In genomic region chr3:79113821-79114220, GRCh38 we compare ENCODE assay signal across 17 cellular contexts.
DNase-seq lines count a peak whose midpoint lies in the region; ATAC-seq, FAIRE-seq and TF ChIP-seq lines count a peak whose summit lies in the region.
"Had no signal": no experiment of that assay in that cellular context is flagged by ENCODE, and none has a peak within 500 bp of the region (broad histone marks: within the 10 kb centered on the region; RNA-seq: fewer than 3 reads in every experiment).

No MANE protein-coding gene starts in this region.

- H4K5ac ChIP-seq in IMR-90 (ENCODE audit: low read depth, low read length), result no peak overlapping the region

- H2AK5ac ChIP-seq in IMR-90 (ENCODE audit: low read depth, low read length), result no peak overlapping the region

- H2AFZ ChIP-seq in IMR-90 (replicated peaks; ENCODE audit: low read length, poor library complexity), result no peak overlapping the region
- peak overlapping the region; percentile 74 for H2AFZ ChIP-seq in keratinocyte (ENCODE audit: control insufficient read depth, low read length)
- H2AFZ ChIP-seq: PC-9 had no signal

- WGBS in IMR-90 (ENCODE audit: extremely low coverage in 2 of 2, insufficient read length in 1 of 2), 2 experiments, result no CpG with 5 or more reads among the region's 3 CpGs

- ATAC-seq in IMR-90 (ENCODE audit: low read depth), result no peak
- no peak for ATAC-seq in left lung
- ATAC-seq: A549 had no signal

- no peak overlapping the region for H2BK5ac ChIP-seq in IMR-90 (ENCODE audit: low read depth, low read length, poor library complexity, severe bottlenecking)

- H3K36me3 ChIP-seq in IMR-90 (ENCODE audit: control insufficient read depth, insufficient read depth, low read length) (no peaks in the 10 kb centered on the region), bronchial epithelial cell (ENCODE audit: control insufficient read depth, insufficient read depth, low read length) (no peaks in the 10 kb centered on the region), keratinocyte (ENCODE audit: control insufficient read depth in 2 of 2, extremely low read depth in 1 of 2, insufficient read depth in 2 of 2, low read length in 2 of 2) (no peaks in the 10 kb centered on the region), left lung (no peaks in the 10 kb centered on the region), ascending aorta (no peaks in the 10 kb centered on the region)

- H3K4me2 ChIP-seq in IMR-90 (ENCODE audit: low read depth, low read length) (no peak overlapping the region), keratinocyte (ENCODE audit: control insufficient read depth, extremely low read depth, insufficient read depth, low read depth, low read length) (peak overlapping the region; percentile 39)
- H3K4me2 ChIP-seq: A549, PC-9 had no signal

- no peaks in the 10 kb centered on the region for H3K79me1 ChIP-seq in IMR-90 (ENCODE audit: low read depth in 1 of 2, low read length in 2 of 2)

- POLR2A ChIA-PET in IMR-90 (lab: Charles Lee; ENCODE audit: unreplicated experiment), result no interaction called here

- H4K20me1 ChIP-seq in IMR-90 (ENCODE audit: insufficient read depth, low read length) (no peaks in the 10 kb centered on the region), keratinocyte (ENCODE audit: control insufficient read depth, extremely low read depth, insufficient read depth, low read length) (no peaks in the 10 kb centered on the region)

- no peak overlapping the region for H4K91ac ChIP-seq in IMR-90 (ENCODE audit: insufficient read depth, low read depth, low read length)

- in situ Hi-C loops in IMR-90 (cut with MboI; ENCODE audit: low sequenced_read_pairs), result no loop called here

- no peak overlapping the region for H2BK15ac ChIP-seq in IMR-90 (ENCODE audit: low read depth, low read length)

- H3K9me1 ChIP-seq in IMR-90 (ENCODE audit: insufficient read depth, low read length), result no peaks in the 10 kb centered on the region; the same call in 1 of the 2 replicates
- no peaks in the 10 kb centered on the region for H3K9me1 ChIP-seq in keratinocyte (ENCODE audit: control insufficient read depth, extremely low read depth, insufficient read depth, low read length)

- H4K8ac ChIP-seq in IMR-90 (ENCODE audit: low read depth in 2 of 2, low read length in 2 of 2), result no peak overlapping the region

- H3K27me3 ChIP-seq in IMR-90 (ENCODE audit: control insufficient read depth, insufficient read depth, low read length), result no peaks in the 10 kb centered on the region
- H3K27me3 ChIP-seq in bronchial epithelial cell (ENCODE audit: control insufficient read depth, insufficient read depth, low read length), result no peaks in the 10 kb centered on the region
- no peaks in the 10 kb centered on the region for H3K27me3 ChIP-seq in keratinocyte (ENCODE audit: control insufficient read depth, extremely low read depth, insufficient read depth, low read length)
- no peaks in the 10 kb centered on the region for H3K27me3 ChIP-seq in left lung
- no peaks in the 10 kb centered on the region for H3K27me3 ChIP-seq in ascending aorta

- dilution Hi-C loops in IMR-90 (cut with HindIII; ENCODE audit: low sequenced_read_pairs, unreplicated experiment), result no loop called here
- dilution Hi-C loops in keratinocyte (cut with MboI; ENCODE audit: extremely low pct_ligation_motif_present, low sequenced_read_pairs), result no loop called here

- H3K14ac ChIP-seq in IMR-90 (replicated peaks; ENCODE audit: low read depth, low read length), result no peak overlapping the region

- no peak for TF ChIP-seq CTCF in IMR-90 (conservative IDR thresholded peaks at IDR 0.05; ENCODE audit: low read depth, low read length)
- TF ChIP-seq CTCF in bronchial epithelial cell (IDR thresholded peaks at IDR 0.05; ENCODE audit: insufficient read depth, low read length, severe bottlenecking), result no peak
- TF ChIP-seq CTCF in keratinocyte (optimal IDR thresholded peaks at IDR 0.05 in 1 of 3, IDR thresholded peaks at IDR 0.05 in 1 of 3, conservative IDR thresholded peaks at IDR 0.05 in 1 of 3; ENCODE audit: extremely low read depth in 1 of 3, insufficient read depth in 2 of 3, low read length in 3 of 3), result no peak
- no peak for TF ChIP-seq CTCF in left lung (IDR thresholded peaks at IDR 0.05)
- no peak for TF ChIP-seq CTCF in ascending aorta (IDR thresholded peaks at IDR 0.05)

- CTCF ChIA-PET in IMR-90 (lab: Yijun Ruan, JAX), result no interaction called here

- H3K4me1 ChIP-seq in IMR-90 (ENCODE audit: control insufficient read depth, insufficient read depth, low read length) (no peaks in the 10 kb centered on the region; the same call in 1 of the 2 replicates), keratinocyte (ENCODE audit: control insufficient read depth, extremely low read depth, insufficient read depth, low read length) (peaks cover 6% of the 10 kb centered on the region), left lung (no peaks in the 10 kb centered on the region), ascending aorta (no peaks in the 10 kb centered on the region)
- H3K4me1 ChIP-seq: A549 had no signal

- H3K4ac ChIP-seq in IMR-90 (ENCODE audit: low read depth, low read length), result no peak overlapping the region

- H3K9me3 ChIP-seq in IMR-90 (ENCODE audit: control insufficient read depth, insufficient read depth, low read length) (no peaks in the 10 kb centered on the region), keratinocyte (ENCODE audit: control insufficient read depth, low read depth, low read length) (no peaks in the 10 kb centered on the region), left lung (no peaks in the 10 kb centered on the region), ascending aorta (no peaks in the 10 kb centered on the region)
- H3K9me3 ChIP-seq: A549 had no signal

- no peak for FAIRE-seq in bronchial epithelial cell (lab: Jason Lieb, UNC)
- FAIRE-seq in keratinocyte (lab: Jason Lieb, UNC), result peak; percentile 83
- FAIRE-seq: A549, H54 had no signal

- H2AK9ac ChIP-seq in IMR-90 (replicated peaks; ENCODE audit: low read depth, low read length, poor library complexity), result no peak overlapping the region

- H3K23ac ChIP-seq in IMR-90 (ENCODE audit: low read depth, low read length), result no peak overlapping the region

- TF ChIP-seq RAD21 in IMR-90 (IDR thresholded peaks at IDR 0.05; ENCODE audit: low read length), result no peak

- no peak overlapping the region for H2BK20ac ChIP-seq in IMR-90 (ENCODE audit: low read depth, low read length)

- no peak overlapping the region for H3K4me3 ChIP-seq in IMR-90 (ENCODE audit: insufficient read depth, low read depth, low read length)
- no peak overlapping the region for H3K4me3 ChIP-seq in bronchial epithelial cell (ENCODE audit: low read depth, low read length)
- peak overlapping the region in 1 of 3 experiments; percentile 14 for H3K4me3 ChIP-seq in keratinocyte (ENCODE audit: control insufficient read depth in 2 of 3, extremely low read depth in 1 of 3, insufficient read depth in 2 of 3, low read depth in 1 of 3, low read length in 3 of 3)
- no peak overlapping the region for H3K4me3 ChIP-seq in left lung
- H3K4me3 ChIP-seq in ascending aorta, result no peak overlapping the region
- H3K4me3 ChIP-seq: A549, PC-9 had no signal

- H3K9ac ChIP-seq in IMR-90 (ENCODE audit: low read depth, low read length), result no peak overlapping the region
- no peak overlapping the region for H3K9ac ChIP-seq in keratinocyte (ENCODE audit: control insufficient read depth, extremely low read depth, insufficient read depth, low read length)

- H2BK120ac ChIP-seq in IMR-90 (ENCODE audit: low read depth, low read length), result no peak overlapping the region

- TF ChIP-seq POLR2A in IMR-90 (IDR thresholded peaks at IDR 0.05; ENCODE audit: low read depth, low read length), result no peak

- no peak overlapping the region for H3K27ac ChIP-seq in IMR-90 (ENCODE audit: insufficient read depth, low read length)
- peak overlapping the region; percentile 55 for H3K27ac ChIP-seq in keratinocyte (ENCODE audit: control insufficient read depth, insufficient read depth, low read length)
- no peak overlapping the region for H3K27ac ChIP-seq in left lung
- H3K27ac ChIP-seq in ascending aorta, result no peak overlapping the region
- H3K27ac ChIP-seq: A549, PC-9 had no signal

- intact Hi-C loops in IMR-90 (cut with micrococcal nuclease), result no loop called here
- intact Hi-C loops in left lung (cut with DNase I), result no loop called here
- intact Hi-C loops in ascending aorta (cut with DNase I), result no loop called here

- H3K56ac ChIP-seq in IMR-90 (ENCODE audit: extremely low read depth, insufficient read depth, low read length), result no peak overlapping the region

- DNase-seq in Daoy (ENCODE audit: low read depth) (peak; percentile 14), IMR-90 (peak; percentile 4), bronchial epithelial cell (ENCODE audit: low read depth) (peak; percentile 81), keratinocyte (ENCODE audit: low read depth, low spot score) (peak; percentile 32), left lung (no peak), ascending aorta (ENCODE audit: low spot score in 2 of 2) (no peak)
- DNase-seq in activated effector memory CD4-positive, alpha-beta T cell treated with Interleukin-2 at 50 U/mL for 16 hours, result no peak
- DNase-seq: C1 segment of cervical spinal cord, DMS 273 treated with DMSO at 0.1 percent for 48 hours, Karpas-422, MM.1S, NCI-H1092 treated with DMSO at 0.1 percent for 48 hours, NCI-H187, NCI-H526 treated with DMSO at 0.1 percent for 48 hours, PC-9 had no signal

- H3K18ac ChIP-seq in IMR-90 (ENCODE audit: low read depth, low read length), result no peak overlapping the region

- H3K79me2 ChIP-seq in keratinocyte (ENCODE audit: control insufficient read depth, insufficient read depth, low read length), result no peaks in the 10 kb centered on the region

- no TSS peak for BruUV-seq in IMR-90 (replicated peaks; lab: Mats Ljungman, UMichigan)

TF ChIP-seq in IMR-90, 13 proteins besides CTCF, POLR2A, EP300 and RAD21 (continues in another document):
- TF ChIP-seq FOS (IDR thresholded peaks at IDR 0.05; ENCODE audit: low read depth, low read length) (no peak), SMC3 (IDR thresholded peaks at IDR 0.05; ENCODE audit: low read depth, low read length) (no peak), MAZ (IDR thresholded peaks at IDR 0.05; ENCODE audit: borderline replicate concordance, low read depth, low read length) (no peak), CEBPB (IDR thresholded peaks at IDR 0.05; ENCODE audit: low read depth, low read length) (no peak), BHLHE40 (IDR thresholded peaks at IDR 0.05; ENCODE audit: low read depth, low read length) (no peak), RFX5 (IDR thresholded peaks at IDR 0.05; ENCODE audit: low read depth, low read length) (no peak), USF2 (IDR thresholded peaks at IDR 0.05; ENCODE audit: low read depth, low read length) (no peak), RCOR1 (IDR thresholded peaks at IDR 0.05; ENCODE audit: insufficient replicate concordance, low read length) (no peak), MXI1 (IDR thresholded peaks at IDR 0.05; ENCODE audit: borderline replicate concordance, low read depth, low read length) (no peak), CHD1 (IDR thresholded peaks at IDR 0.05; ENCODE audit: low read depth, low read length) (no peak)

Comparison
In these comparisons a context has a peak if more than half of its experiments do, and no peak if none do; other contexts are left out.
1. DNase-seq: peak in Daoy (single experiment), IMR-90 (single experiment), bronchial epithelial cell (single experiment) and keratinocyte (single experiment); none in left lung (0 of 2), activated effector memory CD4-positive, alpha-beta T cell treated with Interleukin-2 at 50 U/mL for 16 hours (single experiment) and ascending aorta (0 of 2).